8 cellular contexts compared by ENCODE assay signal in genomic region chr3:184811999-184812844, GRCh38. TPM values are rescaled to one million over a fixed set of nuclear protein-coding genes. Genes with fewer than 3 reads are reported as not detected.
A peak's percentile ranks its signal among the peaks of the same experiment; 100 is the strongest.
DNase-seq lines count a peak whose midpoint lies in the region; ATAC-seq and TF ChIP-seq lines count a peak whose summit lies in the region.

Gene VPS8 (plus strand): TSS chr3:184812166. CDS start chr3:184824633, 12,467 bp downstream.

- TF ChIP-seq POLR2A in prostate gland (IDR thresholded peaks at IDR 0.05) = peak; percentile 73

- H3K36me3 ChIP-seq in left ventricle myocardium inferior (no peaks in the 10 kb centered on the region), prostate gland (no peaks in the 10 kb centered on the region), urinary bladder (ENCODE audit: insufficient read depth) (no peaks in the 10 kb centered on the region)

- in situ Hi-C loops in GM13976 (cut with MboI; ENCODE audit: low sequenced_read_pairs, unreplicated experiment) = no loop called here

- H3K4me1 ChIP-seq in left ventricle myocardium inferior (peaks cover 58% of the 10 kb centered on the region), prostate gland (replicated peaks) (no peaks in the 10 kb centered on the region), urinary bladder (ENCODE audit: insufficient read depth) (no peaks in the 10 kb centered on the region)

- WGBS in prostate gland = under 1% methylated on average over 62 of the region's 62 CpGs
- WGBS in urinary bladder = under 1% methylated on average over 62 of the region's 62 CpGs

- H3K9me3 ChIP-seq in left ventricle myocardium inferior (replicated peaks) = no peaks in the 10 kb centered on the region
- no peaks in the 10 kb centered on the region for H3K9me3 ChIP-seq in prostate gland

- ATAC-seq in HG02870 (IDR thresholded peaks at IDR 0.05; ENCODE audit: unreplicated experiment) = peak; percentile 86

- H3K27ac ChIP-seq in left ventricle myocardium inferior (replicated peaks) = peak within 1 kb of the TSS; percentile 83
- peak within 1 kb of the TSS; percentile 72 to 77 for H3K27ac ChIP-seq in prostate gland
- H3K27ac ChIP-seq in urinary bladder (ENCODE audit: low read depth) = peak within 1 kb of the TSS; percentile 33

- H3K27me3 ChIP-seq in left ventricle myocardium inferior (ENCODE audit: low read depth) (no peaks in the 10 kb centered on the region), prostate gland (replicated peaks; ENCODE audit: insufficient read depth) (no peaks in the 10 kb centered on the region)

- peak within 1 kb of the TSS; percentile 81 for H3K4me3 ChIP-seq in left ventricle myocardium inferior
- peak within 1 kb of the TSS; percentile 64 to 80 for H3K4me3 ChIP-seq in prostate gland
- peak within 1 kb of the TSS; percentile 73 for H3K4me3 ChIP-seq in urinary bladder (ENCODE audit: low read depth, low read length)

- intact Hi-C loops in left ventricle myocardium inferior (cut with micrococcal nuclease) = no loop called here
- intact Hi-C loops in prostate gland (cut with DNase I) = no loop called here

- TF ChIP-seq CTCF in GM13976 (IDR thresholded peaks at IDR 0.05; ENCODE audit: borderline replicate concordance, control extremely low read depth, extremely low read depth, insufficient read depth, missing control alignments) (peak; percentile 50), left ventricle myocardium inferior (IDR thresholded peaks at IDR 0.05; ENCODE audit: borderline replicate concordance) (peak; percentile 77), prostate gland (IDR thresholded peaks at IDR 0.05) (peak; percentile 62 to 92 (median 85))

- DNase-seq in GM13976 (ENCODE audit: low spot score) (peak; percentile 94), NCI-H146 (lab: John Stamatoyannopoulos, UW) (peak; percentile 98), T-helper 1 cell (peak; percentile 92 to 97 (median 95)), amniotic stem cell (lab: John Stamatoyannopoulos, UW) (peak; percentile 92), left ventricle myocardium inferior (peak; percentile 95), prostate gland (ENCODE audit: low spot score) (peak; percentile 94)

RNA-seq across cellular contexts. Expression of gene VPS8, which starts in this region (rescaled TPM):
- total RNA-seq in left ventricle myocardium inferior (83.9 TPM), prostate gland (10 to 100 TPM; 36.7 to 70.6 TPM), urinary bladder (200 TPM)
- 14.0 TPM for polyA plus RNA-seq in urinary bladder

Comparison
In these comparisons a context has a peak if more than half of its experiments do, and no peak if none do; other contexts are left out.
1. Peak in every context shown above with its lines: DNase-seq, ATAC-seq, H3K4me3 ChIP-seq and H3K27ac ChIP-seq.
2. H3K27ac ChIP-seq: peak in every context shown above with its lines; median percentile 83 in left ventricle myocardium inferior; 74 in prostate gland; 33 in urinary bladder.